ENCODE assay signal across 18 cellular contexts in genomic region chr12:96141216-96141944, GRCh38. TPM values are rescaled to one million over a fixed set of nuclear protein-coding genes. Genes with fewer than 3 reads are reported as not detected.
DNase-seq lines count a peak whose midpoint lies in the region; FAIRE-seq and TF ChIP-seq lines count a peak whose summit lies in the region.
"Had no signal": no experiment of that assay in that cellular context is flagged by ENCODE, and none has a peak within 500 bp of the region (broad histone marks: within the 10 kb centered on the region; RNA-seq: fewer than 3 reads in every experiment).

No MANE protein-coding gene starts in this region.

- H3K27me3 ChIP-seq in adrenal gland (no peaks in the 10 kb centered on the region), left ventricle myocardium inferior (ENCODE audit: low read depth) (no peaks in the 10 kb centered on the region)

- peak; percentile 34 for DNase-seq in H54 (ENCODE audit: insufficient read length, low spot score)
- peak; percentile 52 to 77 (median 67) for DNase-seq in adrenal gland
- DNase-seq in left ventricle myocardium inferior, result no peak
- DNase-seq in renal cortical epithelial cell (ENCODE audit: low read depth), result peak; percentile 46
- DNase-seq in central memory CD4-positive, alpha-beta T cell, result no peak
- no peak for DNase-seq in frontal cortex (ENCODE audit: low spot score in 2 of 2)
- DNase-seq in SW 1271 (lab: John Stamatoyannopoulos, UW), result no peak
- DNase-seq: CD4-positive, CD25-positive, alpha-beta regulatory T cell; GDM1; H9; immature natural killer cell; naive B cell; NCI-H2081; NCI-H774; retina; SHP77 treated with DMSO at 0.1 percent for 48 hours; stimulated activated CD4-positive, alpha-beta T cell treated with anti-CD3 and anti-CD28 coated beads, Interleukin-4, amount 100 ng/mL, for 4 hours; stimulated activated naive CD4-positive, alpha-beta T cell treated with Interleukin-2 at 50 U/mL for 16 hours had no signal

- H3K36me3 ChIP-seq in adrenal gland (replicated peaks in 1 of 2) (no peaks in the 10 kb centered on the region), left ventricle myocardium inferior (no peaks in the 10 kb centered on the region)

- no peak for TF ChIP-seq CTCF in adrenal gland (IDR thresholded peaks at IDR 0.05)
- TF ChIP-seq CTCF in left ventricle myocardium inferior (IDR thresholded peaks at IDR 0.05; ENCODE audit: borderline replicate concordance), result no peak

- H3K27ac ChIP-seq in adrenal gland (peak overlapping the region in 1 of 5 donors; percentile 35), left ventricle myocardium inferior (replicated peaks) (peak overlapping the region; percentile 34)

- TF ChIP-seq POLR2A in H54 (IDR thresholded peaks at IDR 0.05; ENCODE audit: low read depth, low read length) (no peak), adrenal gland (IDR thresholded peaks at IDR 0.05) (no peak)

- H3K9me3 ChIP-seq in adrenal gland (replicated peaks in 1 of 3), result no peaks in the 10 kb centered on the region
- H3K9me3 ChIP-seq in left ventricle myocardium inferior (replicated peaks), result peaks cover 9% of the 10 kb centered on the region

- WGBS in adrenal gland, 4 donors, result 42 to 62% (median 51%) methylated on average over 5 of the region's 5 CpGs

- no peaks in the 10 kb centered on the region for H3K4me1 ChIP-seq in adrenal gland (replicated peaks in 1 of 2)
- peaks cover 17% of the 10 kb centered on the region for H3K4me1 ChIP-seq in left ventricle myocardium inferior

- H3K4me3 ChIP-seq in adrenal gland (no peak overlapping the region), left ventricle myocardium inferior (no peak overlapping the region)

- no peak for FAIRE-seq in H54 (lab: Jason Lieb, UNC)
- FAIRE-seq in frontal cortex (lab: Jason Lieb, UNC), result no peak

- intact Hi-C loops in adrenal gland (cut with DNase I) (no loop called here), left ventricle myocardium inferior (cut with micrococcal nuclease) (no loop called here)

RNA-seq across cellular contexts. Expression of gene ELK3, which starts 52.8 kb away (rescaled TPM):
- total RNA-seq in adrenal gland (10 to 100 TPM; 10.8 to 33.6 (median 24.3) TPM), left ventricle myocardium inferior (17.1 TPM), renal cortical epithelial cell (22.9 and 26.7 TPM in 2 replicates), frontal cortex (1.6 TPM)
- polyA plus RNA-seq in adrenal gland, result 10 to 100 TPM in 1 of 3 donors, 1 to 10 TPM in 2; 6.6 to 16.0 (median 8.6) TPM

Comparison
In these comparisons a context has a peak if more than half of its experiments do, and no peak if none do; other contexts are left out.
1. DNase-seq: peak in H54 (single experiment), adrenal gland (7 of 7) and renal cortical epithelial cell (single experiment); none in left ventricle myocardium inferior (single experiment), central memory CD4-positive, alpha-beta T cell (single experiment), frontal cortex (0 of 2) and SW 1271 (0 of 2).